1 cellular context compared by ENCODE assay signal in genomic region chr9:682633-683508, GRCh38.
A peak's percentile ranks its signal among the peaks of the same experiment; 100 is the strongest.
TF ChIP-seq lines count a peak whose summit lies in the region.

No MANE protein-coding gene starts in this region.

TF ChIP-seq in HepG2, 621 proteins besides CTCF, POLR2A, EP300 and RAD21 (continued from another document and continues in another):
- TF ChIP-seq HBP1 (CRISPR knock-in tag; IDR thresholded peaks at IDR 0.05; ENCODE audit: low read depth), result 0 out of 2 replicates have a peak, but pooled peaks have one; percentile 48
- TF ChIP-seq ZNF513 (CRISPR knock-in tag; conservative IDR thresholded peaks at IDR 0.05), result no peak
- TF ChIP-seq MTF1 (CRISPR knock-in tag; IDR thresholded peaks at IDR 0.05), result no peak
- no peak for TF ChIP-seq ZMYM2 (CRISPR knock-in tag; IDR thresholded peaks at IDR 0.05)
- TF ChIP-seq ISX (CRISPR knock-in tag; conservative IDR thresholded peaks at IDR 0.05), result no peak
- no peak for TF ChIP-seq ZNF572 (CRISPR knock-in tag; IDR thresholded peaks at IDR 0.05)
- TF ChIP-seq NBN (conservative IDR thresholded peaks at IDR 0.05), result no peak
- TF ChIP-seq PAF1 (CRISPR knock-in tag; IDR thresholded peaks at IDR 0.05), result peak; percentile 84
- peak; percentile 96 for TF ChIP-seq TARDBP (CRISPR knock-in tag; IDR thresholded peaks at IDR 0.05)
- TF ChIP-seq TOPORS (CRISPR knock-in tag; IDR thresholded peaks at IDR 0.05), result peak; percentile 87
- no peak; the same call in 1 of the 2 replicates for TF ChIP-seq ATF7-NPFF (CRISPR knock-in tag; IDR thresholded peaks at IDR 0.05; ENCODE audit: low read depth)
- TF ChIP-seq KLF13 (CRISPR knock-in tag; IDR thresholded peaks at IDR 0.05), result no peak
- TF ChIP-seq ZNF574 (CRISPR knock-in tag; IDR thresholded peaks at IDR 0.05), result peak; percentile 70
- TF ChIP-seq POLR2G (IDR thresholded peaks at IDR 0.05; ENCODE audit: low read depth, low read length), result peak; percentile 98
- no peak for TF ChIP-seq HOXA5 (CRISPR knock-in tag; IDR thresholded peaks at IDR 0.05)
- no peak for TF ChIP-seq SIN3B (IDR thresholded peaks at IDR 0.05; ENCODE audit: low read length)
- peak; percentile 78 for TF ChIP-seq PATZ1 (CRISPR knock-in tag; IDR thresholded peaks at IDR 0.05)
- TF ChIP-seq ZNF33B (CRISPR knock-in tag; IDR thresholded peaks at IDR 0.05), result peak; percentile 54; the same call in 1 of the 2 replicates
- no peak for TF ChIP-seq ZNF430 (CRISPR knock-in tag; IDR thresholded peaks at IDR 0.05)
- TF ChIP-seq SMARCE1 (IDR thresholded peaks at IDR 0.05; ENCODE audit: borderline replicate concordance), result no peak
- peak; percentile 90 for TF ChIP-seq RBFOX2 (IDR thresholded peaks at IDR 0.05; ENCODE audit: low read depth, low read length)
- no peak for TF ChIP-seq PRDM15 (CRISPR knock-in tag; IDR thresholded peaks at IDR 0.05)
- no peak for TF ChIP-seq ZFY (CRISPR knock-in tag; IDR thresholded peaks at IDR 0.05)
- no peak for TF ChIP-seq NPAS2 (CRISPR knock-in tag; IDR thresholded peaks at IDR 0.05; ENCODE audit: borderline replicate concordance)
- peak; percentile 82; the same call in 1 of the 2 replicates for TF ChIP-seq THYN1 (CRISPR knock-in tag; IDR thresholded peaks at IDR 0.05; ENCODE audit: borderline replicate concordance, low read depth)
- no peak for TF ChIP-seq ZFP90 (CRISPR knock-in tag; IDR thresholded peaks at IDR 0.05; ENCODE audit: borderline replicate concordance)
- no peak for TF ChIP-seq NRL (CRISPR knock-in tag; IDR thresholded peaks at IDR 0.05; ENCODE audit: borderline replicate concordance)
- TF ChIP-seq HNRNPLL (IDR thresholded peaks at IDR 0.05; ENCODE audit: low read depth, low read length, poor library complexity, severe bottlenecking), result no peak
- no peak for TF ChIP-seq ZNF260 (CRISPR knock-in tag; IDR thresholded peaks at IDR 0.05; ENCODE audit: borderline replicate concordance, low read depth)
- no peak for TF ChIP-seq CERS6 (CRISPR knock-in tag; IDR thresholded peaks at IDR 0.05)
- TF ChIP-seq ZNF33A (CRISPR knock-in tag; IDR thresholded peaks at IDR 0.05; ENCODE audit: borderline replicate concordance), result no peak
- no peak; the same call in 1 of the 2 replicates for TF ChIP-seq GTF2F1 (IDR thresholded peaks at IDR 0.05; ENCODE audit: low read length)
- TF ChIP-seq HCFC1 (IDR thresholded peaks at IDR 0.05; ENCODE audit: low read depth, low read length), result no peak
- TF ChIP-seq ZNF367 (CRISPR knock-in tag; IDR thresholded peaks at IDR 0.05; ENCODE audit: borderline replicate concordance), result no peak
- TF ChIP-seq DBP (CRISPR knock-in tag; IDR thresholded peaks at IDR 0.05; ENCODE audit: not compliant biosample characterization), result no peak
- TF ChIP-seq HMG20A (CRISPR knock-in tag; IDR thresholded peaks at IDR 0.05; ENCODE audit: borderline replicate concordance), result peak; percentile 96
- TF ChIP-seq BORCS8-MEF2B (CRISPR knock-in tag; IDR thresholded peaks at IDR 0.05), result peak; percentile 38; the same call in 1 of the 2 replicates
- TF ChIP-seq FIP1L1 (IDR thresholded peaks at IDR 0.05; ENCODE audit: borderline replicate concordance, insufficient read depth, low read depth, low read length), result 0 out of 2 replicates have a peak, but pooled peaks have one; percentile 49
- TF ChIP-seq PRDM4 (CRISPR knock-in tag; IDR thresholded peaks at IDR 0.05; ENCODE audit: borderline replicate concordance), result no peak
- TF ChIP-seq ZNF451 (CRISPR knock-in tag; IDR thresholded peaks at IDR 0.05), result no peak
- TF ChIP-seq FOXP1 (IDR thresholded peaks at IDR 0.05), result 0 out of 2 replicates have a peak, but pooled peaks have one; percentile 24
- peak; percentile 92 for TF ChIP-seq FOXP1 (CRISPR knock-in tag; IDR thresholded peaks at IDR 0.05)
- TF ChIP-seq TERF1 (CRISPR knock-in tag; IDR thresholded peaks at IDR 0.05), result no peak
- TF ChIP-seq NAIF1 (CRISPR knock-in tag; IDR thresholded peaks at IDR 0.05; ENCODE audit: borderline replicate concordance), result no peak; the same call in 1 of the 2 replicates
- TF ChIP-seq ZNF274 (CRISPR knock-in tag; IDR thresholded peaks at IDR 0.05), result no peak
